In genomic region chr1:148733585-148734310, GRCh38 we compare ENCODE assay signal across 10 cellular contexts. TPM values are rescaled to one million over a fixed set of nuclear protein-coding genes. Genes with fewer than 3 reads are reported as not detected.
DNase-seq lines count a peak whose midpoint lies in the region; ATAC-seq lines count a peak whose summit lies in the region.
"Not testable (repeated sequence)": the region's sequence is repeated elsewhere in the genome, so short reads cannot be mapped to it uniquely, and the experiment has no call there.
"Had no signal": no experiment of that assay in that cellular context is flagged by ENCODE, and none has a peak within 500 bp of the region (broad histone marks: within the 10 kb centered on the region; RNA-seq: fewer than 3 reads in every experiment).

No MANE protein-coding gene starts in this region.

- not testable (repeated sequence) for DNase-seq in activated naive CD4-positive, alpha-beta T cell treated with anti-CD3 and anti-CD28 coated beads, Interleukin-2, amount 50 U/mL, for 72 hours (ENCODE audit: low spot score in 2 of 2); stimulated activated naive CD8-positive, alpha-beta T cell treated with anti-CD3 and anti-CD28 coated beads, Interleukin-15, Interleukin-2, amounts not matched to agents 100 U/mL and 50 U/mL, for 24 hours

- ATAC-seq in GM18511 (IDR thresholded peaks at IDR 0.05; ENCODE audit: unreplicated experiment) (peak; percentile 70), GM19328 (IDR thresholded peaks at IDR 0.05; ENCODE audit: unreplicated experiment) (peak; percentile 57), GM21526 (IDR thresholded peaks at IDR 0.05; ENCODE audit: low FRiP score, unreplicated experiment) (peak; percentile 69), HG02763 (IDR thresholded peaks at IDR 0.05; ENCODE audit: unreplicated experiment) (peak; percentile 50), HG03097 (IDR thresholded peaks at IDR 0.05; ENCODE audit: low FRiP score, unreplicated experiment) (peak; percentile 63), HG03520 (IDR thresholded peaks at IDR 0.05; ENCODE audit: unreplicated experiment) (peak; percentile 66)
- ATAC-seq in activated naive CD4-positive, alpha-beta T cell treated with anti-CD3 and anti-CD28 coated beads, Interleukin-2, amount 50 U/mL, for 72 hours = peak; percentile 77 to 91
- peak; percentile 44 for ATAC-seq in stimulated activated naive CD8-positive, alpha-beta T cell treated with anti-CD3 and anti-CD28 coated beads, Interleukin-15, Interleukin-2, amounts not matched to agents 100 U/mL and 50 U/mL, for 24 hours

- not testable (repeated sequence) for H3K36me3 Mint-ChIP-seq in activated naive CD4-positive, alpha-beta T cell treated with anti-CD3 and anti-CD28 coated beads, Interleukin-2, amount 50 U/mL, for 72 hours

- not testable (repeated sequence) for H3K9me3 Mint-ChIP-seq in activated naive CD4-positive, alpha-beta T cell treated with anti-CD3 and anti-CD28 coated beads, Interleukin-2, amount 50 U/mL, for 72 hours

- not testable (repeated sequence) for H3K27ac Mint-ChIP-seq in activated naive CD4-positive, alpha-beta T cell treated with anti-CD3 and anti-CD28 coated beads, Interleukin-2, amount 50 U/mL, for 72 hours

RNA-seq across cellular contexts. Expression of gene NUDT4B, which starts 14.8 kb away (rescaled TPM):
- under 1 TPM in 1 of 2 donors, not detected in 1; 0.56 TPM for total RNA-seq in activated naive CD4-positive, alpha-beta T cell treated with anti-CD3 and anti-CD28 coated beads, Interleukin-2, amount 50 U/mL, for 72 hours
- total RNA-seq: chondrocyte, H9 had no signal
